16 cellular contexts compared by ENCODE assay signal in genomic region chr22:48627203-48627602, GRCh38.
DNase-seq lines count a peak whose midpoint lies in the region; FAIRE-seq and TF ChIP-seq lines count a peak whose summit lies in the region.
"Had no signal": no experiment of that assay in that cellular context is flagged by ENCODE, and none has a peak within 500 bp of the region (broad histone marks: within the 10 kb centered on the region; RNA-seq: fewer than 3 reads in every experiment).

No MANE protein-coding gene starts in this region.

- peak; percentile 37 for DNase-seq in COLO829 (ENCODE audit: low spot score)
- DNase-seq in Jurkat, Clone E6-1 (ENCODE audit: low read depth, low spot score): peak; percentile 22
- DNase-seq in astrocyte of the hippocampus (ENCODE audit: low read depth, low spot score): peak; percentile 11
- DNase-seq in neuronal stem cell (ENCODE audit: low spot score): no peak
- DNase-seq in retina: no peak
- no peak for DNase-seq in H54 (ENCODE audit: insufficient read length, low spot score)
- DNase-seq in NCI-H2196 treated with DMSO at 0.1 percent for 48 hours (lab: John Stamatoyannopoulos, UW; ENCODE audit: unreplicated experiment): no peak
- DNase-seq: activated T-cell treated with anti-CD3 and anti-CD28 coated beads, Interleukin-2, amount 50 U/mL, for 4 hours; CD8-positive, alpha-beta T cell; cerebellar nuclear complex; foreskin melanocyte; HCEC 1CT had no signal

- FAIRE-seq in H54 (lab: Jason Lieb, UNC): no peak
- FAIRE-seq: endometrium, G401.6 had no signal

- H3K4me1 ChIP-seq in neuronal stem cell (ENCODE audit: control insufficient read depth in 2 of 2, insufficient read depth in 1 of 2, low read depth in 1 of 2, low read length in 2 of 2): peaks cover 13 to 38% of the 10 kb centered on the region in 2 donors
- H3K4me1 ChIP-seq: right atrium auricular region had no signal

- H3K79me1 ChIP-seq in neuronal stem cell (ENCODE audit: low read depth, low read length): peaks cover 20% of the 10 kb centered on the region

- no peak overlapping the region for H2AFZ ChIP-seq in neuronal stem cell (ENCODE audit: low read length)

- no peak overlapping the region for H3K4me2 ChIP-seq in neuronal stem cell (ENCODE audit: insufficient read depth, low read length, poor library complexity, severe bottlenecking)

- H3K27ac ChIP-seq in neuronal stem cell (replicated peaks; ENCODE audit: low read length): no peak overlapping the region
- H3K27ac ChIP-seq: right atrium auricular region had no signal

- peak overlapping the region; percentile 30 for H2BK5ac ChIP-seq in neuronal stem cell (ENCODE audit: low read length)

- peak overlapping the region; percentile 39 for H2AK5ac ChIP-seq in neuronal stem cell (ENCODE audit: low read depth, low read length)

- H3K4ac ChIP-seq in neuronal stem cell (ENCODE audit: low read length): no peak overlapping the region

- peak overlapping the region; percentile 67 for H3K23ac ChIP-seq in neuronal stem cell (ENCODE audit: low read depth, low read length, poor library complexity)

- no peak overlapping the region for H2BK15ac ChIP-seq in neuronal stem cell (ENCODE audit: low read length)

- WGBS in neuronal stem cell (ENCODE audit: extremely low coverage in 2 of 2, insufficient read length in 2 of 2, insufficient replicate concordance in 1 of 2), 2 donors: no CpG with 5 or more reads among the region's 17 CpGs

- H3K9me3 ChIP-seq in neuronal stem cell (replicated peaks in 1 of 2; ENCODE audit: control insufficient read depth in 2 of 2, insufficient read depth in 1 of 2, low read depth in 1 of 2, low read length in 2 of 2): no peaks in the 10 kb centered on the region
- H3K9me3 ChIP-seq: right atrium auricular region had no signal

- peak overlapping the region; percentile 98 for H3K14ac ChIP-seq in neuronal stem cell (ENCODE audit: low read length)

- no peak overlapping the region for H2BK12ac ChIP-seq in neuronal stem cell (ENCODE audit: low read length)

- TF ChIP-seq POLR2A in H54 (IDR thresholded peaks at IDR 0.05; ENCODE audit: low read depth, low read length): no peak

- H4K91ac ChIP-seq in neuronal stem cell (ENCODE audit: low read depth, low read length, poor library complexity): no peak overlapping the region

- H3K18ac ChIP-seq in neuronal stem cell (ENCODE audit: low read length): peak overlapping the region; percentile 87

- H3K4me3 ChIP-seq in Jurkat, Clone E6-1 (ENCODE audit: low read length): no peak overlapping the region
- no peak overlapping the region for H3K4me3 ChIP-seq in neuronal stem cell (ENCODE audit: low read length in 2 of 2)
- H3K4me3 ChIP-seq: lung, right atrium auricular region had no signal

- H3K36me3 ChIP-seq in neuronal stem cell (replicated peaks in 1 of 2; ENCODE audit: control insufficient read depth in 2 of 2, insufficient read depth in 2 of 2, low read length in 2 of 2): no peaks in the 10 kb centered on the region
- H3K36me3 ChIP-seq: right atrium auricular region had no signal

- peak overlapping the region; percentile 80 for H3K9ac ChIP-seq in neuronal stem cell (ENCODE audit: low read depth, low read length, poor library complexity)

- no peaks in the 10 kb centered on the region for H3K27me3 ChIP-seq in neuronal stem cell (ENCODE audit: control insufficient read depth in 3 of 3, insufficient read depth in 3 of 3, low read depth in 1 of 3, low read length in 3 of 3)
- H3K27me3 ChIP-seq: right atrium auricular region had no signal

- no peak overlapping the region for H4K8ac ChIP-seq in neuronal stem cell (ENCODE audit: low read depth, low read length)

- H2BK120ac ChIP-seq in neuronal stem cell (ENCODE audit: low read depth, low read length): no peak overlapping the region

Comparison
In these comparisons a context has a peak if more than half of its experiments do, and no peak if none do; other contexts are left out.
1. DNase-seq: peak in COLO829 (single experiment), Jurkat, Clone E6-1 (single experiment) and astrocyte of the hippocampus (single experiment); none in neuronal stem cell (single experiment), retina (single experiment), H54 (single experiment) and NCI-H2196 treated with DMSO at 0.1 percent for 48 hours (single experiment).